Comparison of ENCODE assay signal across 3 cellular contexts in genomic region chr11:112460141-112460540, GRCh38.
"Had no signal": no experiment of that assay in that cellular context is flagged by ENCODE, and none has a peak within 500 bp of the region (broad histone marks: within the 10 kb centered on the region; RNA-seq: fewer than 3 reads in every experiment).

No MANE protein-coding gene starts in this region.

- DNase-seq: GDM1, GF-D8 had no signal

- H3K4me3 ChIP-seq: GM12878 had no signal

- ATAC-seq: GM12878 had no signal
